Comparison of ENCODE assay signal across 8 cellular contexts in the genomic region with DNA sequence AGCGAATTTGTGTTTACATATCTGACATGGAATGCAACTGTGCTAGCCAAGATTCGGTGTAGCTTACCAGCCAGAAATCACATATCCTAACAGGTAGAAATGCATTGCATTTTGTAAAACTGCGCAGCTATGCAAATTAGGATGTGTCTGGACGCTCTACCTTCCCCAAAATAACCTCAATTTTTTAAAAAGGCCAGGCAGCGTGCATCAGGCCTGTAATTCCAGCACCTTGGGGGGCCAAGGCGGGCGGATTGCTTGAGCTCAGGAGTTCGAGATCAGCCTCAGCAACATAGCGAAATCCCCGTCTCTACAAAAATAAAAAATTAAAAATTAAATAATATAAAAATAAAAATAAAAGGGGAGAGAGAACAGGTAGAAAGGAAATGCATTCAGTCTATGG.
A peak's percentile ranks its signal among the peaks of the same experiment; 100 is the strongest.
DNase-seq lines count a peak whose midpoint lies in the region; ATAC-seq and TF ChIP-seq lines count a peak whose summit lies in the region.

No MANE protein-coding gene starts in this region.

- H3K9me3 Mint-ChIP-seq in CD4-positive, alpha-beta T cell = no peaks in the 10 kb centered on the region

- H3K27me3 Mint-ChIP-seq in CD4-positive, alpha-beta T cell = no peaks in the 10 kb centered on the region

- peak overlapping the region; percentile 68 for H3K27ac ChIP-seq in CD4-positive, alpha-beta T cell (ENCODE audit: low read depth, low read length)
- H3K27ac ChIP-seq in OCI-LY7 (ENCODE audit: low read depth, low read length, poor library complexity, severe bottlenecking) (peak overlapping the region; percentile 82), epithelial cell of prostate (peak overlapping the region; percentile 89), neutrophil (peak overlapping the region; percentile 96)

- H2AFZ ChIP-seq in OCI-LY7 (ENCODE audit: low read length) = peak overlapping the region; percentile 68

- TF ChIP-seq CTCF in CD4-positive, alpha-beta T cell (IDR thresholded peaks at IDR 0.05) = no peak
- TF ChIP-seq CTCF in OCI-LY7 (conservative IDR thresholded peaks at IDR 0.05; ENCODE audit: low read length) (no peak), neutrophil (IDR thresholded peaks at IDR 0.05) (no peak)

- peak overlapping the region; percentile 97 for H3K4me3 ChIP-seq in OCI-LY7 (ENCODE audit: low read depth, low read length, poor library complexity, severe bottlenecking)
- peak overlapping the region; percentile 83 to 85 for H3K4me3 ChIP-seq in neutrophil (ENCODE audit: low read depth in 1 of 2, low read length in 1 of 2)

- peak overlapping the region; percentile 98 for H3K4me2 ChIP-seq in OCI-LY7 (ENCODE audit: low read length)

- POLR2A ChIA-PET in CD4-positive, alpha-beta T cell (lab: Charles Lee) = interaction anchor here (1.0 to 1.8 kb wide), 9 partner anchors 13 to 1928 kb away, joined by 3 to 11 read pairs (median 5); a partner anchor contains a TSS
- POLR2A ChIA-PET in OCI-LY7 (lab: Charles Lee) = interaction anchor here (0.6 to 1.5 kb wide), 4 partner anchors 11 to 1182 kb away, joined by 3 to 6 read pairs (median 3); no protein-coding TSS in a partner anchor

- no peak for ATAC-seq in CD4-positive, alpha-beta T cell (ENCODE audit: poor library complexity)
- ATAC-seq in GM21723 (IDR thresholded peaks at IDR 0.05; ENCODE audit: unreplicated experiment) = no peak

- H3K36me3 Mint-ChIP-seq in CD4-positive, alpha-beta T cell (ENCODE audit: low read depth) = peaks cover 23% of the 10 kb centered on the region

- no peaks in the 10 kb centered on the region for H3K9me3 ChIP-seq in CD4-positive, alpha-beta T cell (ENCODE audit: control insufficient read depth, low read length)
- H3K9me3 ChIP-seq in OCI-LY7 (ENCODE audit: low read length) (no peaks in the 10 kb centered on the region), neutrophil (no peaks in the 10 kb centered on the region)

- CTCF ChIA-PET in CD4-positive, alpha-beta T cell (lab: Charles Lee) = interaction anchor here (0.5 kb wide), 1 partner anchor 36 kb away, joined by 3 read pairs; no protein-coding TSS in a partner anchor
- CTCF ChIA-PET in OCI-LY7 (lab: Charles Lee; ENCODE audit: unreplicated experiment) = no interaction called here

- peaks cover 42% of the 10 kb centered on the region for H3K79me2 ChIP-seq in OCI-LY7 (ENCODE audit: insufficient read depth, low read depth, low read length)

- H3K27me3 ChIP-seq in CD4-positive, alpha-beta T cell (ENCODE audit: control insufficient read depth, insufficient read depth, low read length) = no peaks in the 10 kb centered on the region
- H3K27me3 ChIP-seq in neutrophil = no peaks in the 10 kb centered on the region

- H3K4me1 ChIP-seq in OCI-LY7 (ENCODE audit: insufficient read depth, low read length, poor library complexity, severe bottlenecking) = peaks cover 19% of the 10 kb centered on the region
- peaks cover 8% of the 10 kb centered on the region in 2 experiments for H3K4me1 ChIP-seq in neutrophil (ENCODE audit: control insufficient read depth in 1 of 2, insufficient read depth in 1 of 2, low read depth in 1 of 2, low read length in 1 of 2)

- DNase-seq in CD4-positive, alpha-beta T cell = no peak
- no peak for DNase-seq in OCI-LY7 (ENCODE audit: low spot score)
- no peak for DNase-seq in epithelial cell of prostate (ENCODE audit: low read depth, low spot score)
- no peak for DNase-seq in NCI-H226
- no peak for DNase-seq in NCI-H446 (lab: John Stamatoyannopoulos, UW)
- DNase-seq in posterior cingulate gyrus = no peak

- peak overlapping the region; percentile 96 for H3K4me3 Mint-ChIP-seq in CD4-positive, alpha-beta T cell

- H4K20me1 ChIP-seq in OCI-LY7 (ENCODE audit: insufficient read depth, low read length) = no peaks in the 10 kb centered on the region

- BruUV-seq in OCI-LY7 (replicated peaks; lab: Mats Ljungman, UMichigan) = no TSS peak

- intact Hi-C loops in CD4-positive, alpha-beta T cell (cut with DNase I, micrococcal nuclease) = loop anchor here in 1 of 2 experiments (5.0 to 10.0 kb wide), 5 partner anchors 259 to 1187 kb away; a partner anchor contains a TSS
- intact Hi-C loops in OCI-LY7 (cut with micrococcal nuclease; ENCODE audit: unreplicated experiment) = loop anchor here (2.0 to 10.0 kb wide), 2 partner anchors 307 to 377 kb away; a partner anchor contains a TSS
- intact Hi-C loops in posterior cingulate gyrus (cut with DNase I) = no loop called here

- H3K4me1 Mint-ChIP-seq in CD4-positive, alpha-beta T cell (ENCODE audit: low read depth) = peaks cover 23% of the 10 kb centered on the region

- H3K27ac Mint-ChIP-seq in CD4-positive, alpha-beta T cell = peak overlapping the region; percentile 99

- peaks cover 26% of the 10 kb centered on the region for H3K36me3 ChIP-seq in OCI-LY7 (ENCODE audit: insufficient read depth, low read length)
- no peaks in the 10 kb centered on the region for H3K36me3 ChIP-seq in neutrophil

- H3K9me2 ChIP-seq in OCI-LY7 (ENCODE audit: insufficient read depth, low read length) = no peaks in the 10 kb centered on the region
